Comparison of ENCODE assay signal across 8 cellular contexts in genomic region chr18:35231052-35231451, GRCh38. TPM values are rescaled to one million over a fixed set of nuclear protein-coding genes. Genes with fewer than 3 reads are reported as not detected.
DNase-seq lines count a peak whose midpoint lies in the region; ATAC-seq, FAIRE-seq and TF ChIP-seq lines count a peak whose summit lies in the region.

No MANE protein-coding gene starts in this region.

- DNase-seq in NCI-H1694 treated with DMSO at 0.1 percent for 48 hours (lab: John Stamatoyannopoulos, UW) (peak; percentile 73), T-helper 22 cell (ENCODE audit: low read depth) (peak; percentile 53), astrocyte (ENCODE audit: low read depth) (peak; percentile 32), hepatocyte (ENCODE audit: low spot score) (peak; percentile 88), sciatic nerve (ENCODE audit: low spot score) (peak; percentile 90), T1000 (lab: John Stamatoyannopoulos, UW) (no peak)

- peak; percentile 47 for FAIRE-seq in astrocyte (lab: Jason Lieb, UNC)

- H2AFZ ChIP-seq in astrocyte (ENCODE audit: low read depth, low read length) (peak overlapping the region; percentile 64), hepatocyte (no peak overlapping the region)

- H3K4me3 Mint-ChIP-seq in astrocyte (ENCODE audit: unreplicated experiment): peak overlapping the region; percentile 70

- H3K4me1 Mint-ChIP-seq in astrocyte (ENCODE audit: low read depth, unreplicated experiment): no peaks in the 10 kb centered on the region

- H3K27ac ChIP-seq in astrocyte (ENCODE audit: low read depth, low read length) (no peak overlapping the region), hepatocyte (no peak overlapping the region)

- ATAC-seq in HG02840 (IDR thresholded peaks at IDR 0.05; ENCODE audit: low FRiP score, unreplicated experiment) (peak; percentile 80), sciatic nerve (peak; percentile 86)

- H3K4me3 ChIP-seq in astrocyte (ENCODE audit: insufficient read depth, low read depth, low read length) (peak overlapping the region; percentile 40), hepatocyte (no peak overlapping the region)

- H3K79me2 ChIP-seq in astrocyte (ENCODE audit: insufficient read depth, low read length) (no peaks in the 10 kb centered on the region), hepatocyte (no peaks in the 10 kb centered on the region)

- H3K9me3 Mint-ChIP-seq in astrocyte (ENCODE audit: unreplicated experiment): no peaks in the 10 kb centered on the region

- H3K27ac Mint-ChIP-seq in astrocyte (ENCODE audit: unreplicated experiment): no peak overlapping the region

- peak; percentile 81 for TF ChIP-seq CTCF in GM12873 (IDR thresholded peaks at IDR 0.05; ENCODE audit: insufficient read depth, low read depth, low read length, missing control alignments)
- TF ChIP-seq CTCF in astrocyte (IDR thresholded peaks at IDR 0.05; ENCODE audit: insufficient read depth, low read depth, low read length): peak; percentile 95
- peak; percentile 87 for TF ChIP-seq CTCF in hepatocyte (IDR thresholded peaks at IDR 0.05; ENCODE audit: poor library complexity)

- H3K9me3 ChIP-seq in astrocyte (ENCODE audit: insufficient read depth, low read depth, low read length) (no peaks in the 10 kb centered on the region), hepatocyte (ENCODE audit: low read depth) (no peaks in the 10 kb centered on the region)

- H3K27me3 Mint-ChIP-seq in astrocyte (ENCODE audit: low read depth, unreplicated experiment): no peaks in the 10 kb centered on the region

- WGBS in hepatocyte (ENCODE audit: low lambda C conversion rate, missing lambda C conversion rate): 3% methylated on average over 6 of the region's 6 CpGs

- no peaks in the 10 kb centered on the region for H3K9me2 ChIP-seq in hepatocyte (replicated peaks; ENCODE audit: insufficient read depth)

- H3K27me3 ChIP-seq in astrocyte (ENCODE audit: insufficient read depth, low read length) (no peaks in the 10 kb centered on the region), hepatocyte (no peaks in the 10 kb centered on the region)

- intact Hi-C loops in sciatic nerve (cut with DNase I): no loop called here

- no peaks in the 10 kb centered on the region for H3K36me3 ChIP-seq in astrocyte (ENCODE audit: insufficient read depth, low read length)
- no peaks in the 10 kb centered on the region for H3K36me3 ChIP-seq in hepatocyte (replicated peaks; ENCODE audit: insufficient read depth, low read depth)

- H3K9ac ChIP-seq in astrocyte (ENCODE audit: low read length): no peak overlapping the region

- H4K20me1 ChIP-seq in astrocyte (ENCODE audit: insufficient read depth, low read length) (no peaks in the 10 kb centered on the region), hepatocyte (ENCODE audit: insufficient read depth, poor library complexity, severe bottlenecking) (no peaks in the 10 kb centered on the region)

- H3K4me2 ChIP-seq in astrocyte (ENCODE audit: low read length) (peak overlapping the region; percentile 80), hepatocyte (peak overlapping the region; percentile 67)

- no peaks in the 10 kb centered on the region for H3K4me1 ChIP-seq in astrocyte (ENCODE audit: insufficient read depth, low read length)
- H3K4me1 ChIP-seq in hepatocyte (ENCODE audit: insufficient read depth): no peaks in the 10 kb centered on the region

- H3K36me3 Mint-ChIP-seq in astrocyte (ENCODE audit: low read depth, unreplicated experiment): no peaks in the 10 kb centered on the region

RNA-seq across cellular contexts. Expression of gene ZNF397, which starts 9.8 kb away (rescaled TPM):
- total RNA-seq in astrocyte: 7.9 and 8.0 TPM in 2 replicates
- 13.8 and 22.0 TPM in 2 replicates for total RNA-seq in hepatocyte
- 5.2 and 5.4 TPM in 2 replicates for polyA plus RNA-seq in hepatocyte
- total RNA-seq in sciatic nerve: 43.5 TPM

RNA-seq across cellular contexts. Expression of gene ZSCAN30, which starts 59.0 kb away (rescaled TPM):
- total RNA-seq in astrocyte (19.0 and 20.4 TPM in 2 replicates), hepatocyte (10.6 and 21.5 TPM in 2 replicates), sciatic nerve (28.4 TPM)
- 8.7 and 9.3 TPM in 2 replicates for polyA plus RNA-seq in hepatocyte
